In genomic region chr1:25806418-25806817, GRCh38 we compare ENCODE assay signal across 1 cellular context.
A peak's percentile ranks its signal among the peaks of the same experiment; 100 is the strongest.
TF ChIP-seq lines count a peak whose summit lies in the region.

No MANE protein-coding gene starts in this region.

TF ChIP-seq in IMR-90, 13 proteins besides CTCF, POLR2A, EP300 and RAD21:
- 0 out of 2 replicates have a peak, but pooled peaks have one; percentile 21 for TF ChIP-seq FOS (IDR thresholded peaks at IDR 0.05; ENCODE audit: low read depth, low read length)
- TF ChIP-seq NFE2L2 (IDR thresholded peaks at IDR 0.05; ENCODE audit: low read depth, low read length), result no peak
